Comparison of ENCODE assay signal across 8 cellular contexts in genomic region chr19:1876494-1877279, GRCh38. TPM values are rescaled to one million over a fixed set of nuclear protein-coding genes. Genes with fewer than 3 reads are reported as not detected.
DNase-seq lines count a peak whose midpoint lies in the region; ATAC-seq and TF ChIP-seq lines count a peak whose summit lies in the region.
"Not testable (repeated sequence)": the region's sequence is repeated elsewhere in the genome, so short reads cannot be mapped to it uniquely, and the experiment has no call there.

No MANE protein-coding gene starts in this region.

- peak overlapping the region; percentile 57 to 97 for H3K4me3 ChIP-seq in CD4-positive, alpha-beta memory T cell (ENCODE audit: low read length in 2 of 2)
- H3K4me3 ChIP-seq in choroid plexus epithelial cell (ENCODE audit: low read depth, low read length) (peak overlapping the region; percentile 95), right atrium auricular region (peak overlapping the region; percentile 80 to 98)

- peak overlapping the region; percentile 88 to 99 (median 97) for H3K4me3 Mint-ChIP-seq in CD4-positive, alpha-beta memory T cell
- peak overlapping the region; percentile 99 for H3K4me3 Mint-ChIP-seq in activated CD4-positive, alpha-beta memory T cell treated with anti-CD3 and anti-CD28 coated beads, Interleukin-2, amount 10 ng/mL, durations not matched to agents 7 days and 5 days
- H3K4me3 Mint-ChIP-seq in naive thymus-derived CD8-positive, alpha-beta T cell, result peak overlapping the region; percentile 85 to 99 (median 97)
- peak overlapping the region; percentile 98 to 100 for H3K4me3 Mint-ChIP-seq in stimulated activated naive CD8-positive, alpha-beta T cell treated with anti-CD3 and anti-CD28 coated beads, Interleukin-15, amount 100 ng/mL, for 72 hours

- H3K4me1 ChIP-seq in CD4-positive, alpha-beta memory T cell (ENCODE audit: insufficient read depth, low read length), result peaks cover 44% of the 10 kb centered on the region
- peaks cover 0 to 64% of the 10 kb centered on the region in 2 donors for H3K4me1 ChIP-seq in right atrium auricular region

- POLR2A ChIA-PET in CD4-positive, alpha-beta memory T cell (lab: Charles Lee; ENCODE audit: partially characterized antibody), result interaction anchor here (0.5 to 4.1 kb wide), 17 partner anchors 8 to 275 kb away, joined by 3 to 60 read pairs (median 4); partner anchors contain the start of genes ABHD17A, AP3D1 and KLF16
- POLR2A ChIA-PET in activated CD4-positive, alpha-beta memory T cell treated with anti-CD3 and anti-CD28 coated beads, Interleukin-2, amount 10 ng/mL, durations not matched to agents 7 days and 5 days (lab: Charles Lee), result interaction anchor here (0.8 to 4.2 kb wide), 9 partner anchors 9 to 218 kb away, joined by 3 to 74 read pairs (median 8); partner anchors contain the start of gene ABHD17A
- POLR2A ChIA-PET in naive thymus-derived CD8-positive, alpha-beta T cell (lab: Charles Lee), result interaction anchor here (0.5 to 3.9 kb wide), 19 partner anchors 8 to 753 kb away, joined by 3 to 37 read pairs (median 5); partner anchors contain the start of genes ABHD17A and MBD3

- peak overlapping the region; percentile 92 for H3K27ac ChIP-seq in CD4-positive, alpha-beta memory T cell (ENCODE audit: low read depth, low read length)
- peak overlapping the region; percentile 95 to 96 for H3K27ac ChIP-seq in right atrium auricular region

- peak overlapping the region; percentile 88 to 97 (median 95) for H3K27ac Mint-ChIP-seq in CD4-positive, alpha-beta memory T cell
- H3K27ac Mint-ChIP-seq in activated CD4-positive, alpha-beta memory T cell treated with anti-CD3 and anti-CD28 coated beads, Interleukin-2, amount 10 ng/mL, durations not matched to agents 7 days and 5 days, result peak overlapping the region; percentile 99
- peak overlapping the region; percentile 87 to 99 (median 97) for H3K27ac Mint-ChIP-seq in naive thymus-derived CD8-positive, alpha-beta T cell
- H3K27ac Mint-ChIP-seq in stimulated activated naive CD8-positive, alpha-beta T cell treated with anti-CD3 and anti-CD28 coated beads, Interleukin-15, amount 100 ng/mL, for 72 hours, result peak overlapping the region; percentile 90 to 100

- not testable (repeated sequence) for H3K27me3 Mint-ChIP-seq in CD4-positive, alpha-beta memory T cell; activated CD4-positive, alpha-beta memory T cell treated with anti-CD3 and anti-CD28 coated beads, Interleukin-2, amount 10 ng/mL, durations not matched to agents 7 days and 5 days; naive thymus-derived CD8-positive, alpha-beta T cell; stimulated activated naive CD8-positive, alpha-beta T cell treated with anti-CD3 and anti-CD28 coated beads, Interleukin-15, amount 100 ng/mL, for 72 hours

- peaks cover 12 to 41% (median 20%) of the 10 kb centered on the region in 4 donors for H3K4me1 Mint-ChIP-seq in CD4-positive, alpha-beta memory T cell
- H3K4me1 Mint-ChIP-seq in activated CD4-positive, alpha-beta memory T cell treated with anti-CD3 and anti-CD28 coated beads, Interleukin-2, amount 10 ng/mL, durations not matched to agents 7 days and 5 days, result peaks cover 30% of the 10 kb centered on the region
- peaks cover 13 to 39% (median 33%) of the 10 kb centered on the region in 4 donors for H3K4me1 Mint-ChIP-seq in naive thymus-derived CD8-positive, alpha-beta T cell
- peaks cover 59% of the 10 kb centered on the region for H3K4me1 Mint-ChIP-seq in stimulated activated naive CD8-positive, alpha-beta T cell treated with anti-CD3 and anti-CD28 coated beads, Interleukin-15, amount 100 ng/mL, for 72 hours

- ATAC-seq in naive thymus-derived CD8-positive, alpha-beta T cell, result peak; percentile 5 to 19
- peak; percentile 8 for ATAC-seq in stimulated activated naive CD8-positive, alpha-beta T cell treated with anti-CD3 and anti-CD28 coated beads, Interleukin-15, amount 100 ng/mL, for 72 hours

- not testable (repeated sequence) for H3K27me3 ChIP-seq in CD4-positive, alpha-beta memory T cell (ENCODE audit: insufficient read depth, low read length); right atrium auricular region

- H3K36me3 Mint-ChIP-seq in CD4-positive, alpha-beta memory T cell, result peaks cover 3 to 21% of the 10 kb centered on the region in 2 donors
- peaks cover 37% of the 10 kb centered on the region for H3K36me3 Mint-ChIP-seq in activated CD4-positive, alpha-beta memory T cell treated with anti-CD3 and anti-CD28 coated beads, Interleukin-2, amount 10 ng/mL, durations not matched to agents 7 days and 5 days (ENCODE audit: low read depth)
- H3K36me3 Mint-ChIP-seq in naive thymus-derived CD8-positive, alpha-beta T cell, result not testable (repeated sequence)

- intact Hi-C loops in CD4-positive, alpha-beta memory T cell (cut with micrococcal nuclease), result loop anchor here (1.0 kb wide), 3 partner anchors 9 to 29 kb away; partner anchors contain the start of genes ABHD17A, ADAT3 and SCAMP4

- peak; percentile 28; the same call in 1 of the 2 replicates for TF ChIP-seq CTCF in LNCAP (IDR thresholded peaks at IDR 0.05)
- peak; percentile 7 for TF ChIP-seq CTCF in choroid plexus epithelial cell (conservative IDR thresholded peaks at IDR 0.05; ENCODE audit: low read depth, low read length)
- not testable (repeated sequence) for TF ChIP-seq CTCF in right atrium auricular region (IDR thresholded peaks at IDR 0.05)

- not testable (repeated sequence) for H3K9me3 ChIP-seq in CD4-positive, alpha-beta memory T cell (ENCODE audit: control insufficient read depth in 1 of 2, low read length in 2 of 2); right atrium auricular region

- CTCF ChIA-PET in CD4-positive, alpha-beta memory T cell (lab: Charles Lee; ENCODE audit: partially characterized antibody), result interaction anchor here (0.8 to 2.9 kb wide), 4 partner anchors 8 to 18 kb away, joined by 3 to 9 read pairs (median 4); partner anchors contain the start of gene ABHD17A
- CTCF ChIA-PET in activated CD4-positive, alpha-beta memory T cell treated with anti-CD3 and anti-CD28 coated beads, Interleukin-2, amount 10 ng/mL, durations not matched to agents 7 days and 5 days (lab: Charles Lee), result interaction anchor here (0.6 to 3.3 kb wide), 6 partner anchors 11 to 223 kb away, joined by 3 to 39 read pairs (median 5); no protein-coding TSS in a partner anchor

- H3K9me3 Mint-ChIP-seq in CD4-positive, alpha-beta memory T cell; activated CD4-positive, alpha-beta memory T cell treated with anti-CD3 and anti-CD28 coated beads, Interleukin-2, amount 10 ng/mL, durations not matched to agents 7 days and 5 days; naive thymus-derived CD8-positive, alpha-beta T cell; stimulated activated naive CD8-positive, alpha-beta T cell treated with anti-CD3 and anti-CD28 coated beads, Interleukin-15, amount 100 ng/mL, for 72 hours: not testable (repeated sequence)

- DNase-seq in CD4-positive, alpha-beta memory T cell; activated CD4-positive, alpha-beta memory T cell treated with anti-CD3 and anti-CD28 coated beads, Interleukin-2, amount 10 ng/mL, durations not matched to agents 7 days and 5 days; choroid plexus epithelial cell (ENCODE audit: low read depth); right atrium auricular region (ENCODE audit: low spot score); naive thymus-derived CD8-positive, alpha-beta T cell; stimulated activated naive CD8-positive, alpha-beta T cell treated with anti-CD3 and anti-CD28 coated beads, Interleukin-15, amount 100 ng/mL, for 72 hours: not testable (repeated sequence)
- peak; percentile 2 for DNase-seq in H4 (ENCODE audit: low spot score)

- H3K36me3 ChIP-seq in CD4-positive, alpha-beta memory T cell (ENCODE audit: insufficient read depth, low read length); right atrium auricular region: not testable (repeated sequence)

RNA-seq across cellular contexts. Expression of gene ABHD17A, which starts 8.6 kb away (rescaled TPM):
- total RNA-seq in CD4-positive, alpha-beta memory T cell, result 100 to 1,000 TPM; 106 to 109 TPM
- 100 to 1,000 TPM; 138 to 204 TPM for polyA plus RNA-seq in CD4-positive, alpha-beta memory T cell
- total RNA-seq in H4 (2014; rRNA removed; shearing (Covaris generic)), result 20.2 and 40.6 TPM in 2 replicates
- total RNA-seq in activated CD4-positive, alpha-beta memory T cell treated with anti-CD3 and anti-CD28 coated beads, Interleukin-2, amount 10 ng/mL, durations not matched to agents 7 days and 5 days, result 100 to 1,000 TPM; 255 to 259 TPM
- total RNA-seq in right atrium auricular region, result 10 to 100 TPM; 92.6 to 99.5 TPM
- 100 to 1,000 TPM; 106 to 109 TPM for total RNA-seq in naive thymus-derived CD8-positive, alpha-beta T cell
- 100 to 1,000 TPM; 153 to 207 (median 155) TPM for polyA plus RNA-seq in naive thymus-derived CD8-positive, alpha-beta T cell

RNA-seq across cellular contexts. Expression of gene KLF16, which starts 13.3 kb away (rescaled TPM):
- total RNA-seq in CD4-positive, alpha-beta memory T cell, result 10 to 100 TPM; 17.9 to 19.3 TPM
- 1 to 10 TPM in 1 of 2 donors, under 1 TPM in 1; 0.39 to 1.3 TPM for polyA plus RNA-seq in CD4-positive, alpha-beta memory T cell
- total RNA-seq in H4 (2014; rRNA removed; shearing (Covaris generic)), result 1.8 and 4.6 TPM in 2 replicates
- total RNA-seq in activated CD4-positive, alpha-beta memory T cell treated with anti-CD3 and anti-CD28 coated beads, Interleukin-2, amount 10 ng/mL, durations not matched to agents 7 days and 5 days, result 10 to 100 TPM; 24.6 to 25.7 TPM
- 1 to 10 TPM; 4.4 to 5.6 TPM for total RNA-seq in right atrium auricular region
- 10 to 100 TPM; 18.5 to 19.9 TPM for total RNA-seq in naive thymus-derived CD8-positive, alpha-beta T cell
- polyA plus RNA-seq in naive thymus-derived CD8-positive, alpha-beta T cell, result under 1 TPM; 0.23 to 0.84 (median 0.36) TPM

RNA-seq across cellular contexts. Expression of gene REXO1, which starts 28.4 kb away (rescaled TPM):
- total RNA-seq in CD4-positive, alpha-beta memory T cell, result 10 to 100 TPM; 57.1 to 57.3 TPM
- polyA plus RNA-seq in CD4-positive, alpha-beta memory T cell, result 10 to 100 TPM in 1 of 2 donors, 1 to 10 TPM in 1; 1.5 to 11.9 TPM
- 2.3 and 4.2 TPM in 2 replicates for total RNA-seq in H4 (2014; rRNA removed; shearing (Covaris generic))
- total RNA-seq in activated CD4-positive, alpha-beta memory T cell treated with anti-CD3 and anti-CD28 coated beads, Interleukin-2, amount 10 ng/mL, durations not matched to agents 7 days and 5 days, result 10 to 100 TPM; 46.5 to 47.5 TPM
- total RNA-seq in right atrium auricular region, result 10 to 100 TPM in 1 of 2 donors, 1 to 10 TPM in 1; 9.6 to 12.1 TPM
- 10 to 100 TPM; 78.1 to 86.2 TPM for total RNA-seq in naive thymus-derived CD8-positive, alpha-beta T cell
- polyA plus RNA-seq in naive thymus-derived CD8-positive, alpha-beta T cell, result 1 to 10 TPM; 2.7 to 6.8 (median 3.1) TPM

RNA-seq across cellular contexts. Expression of gene ADAT3, which starts 28.5 kb away (rescaled TPM):
- 1 to 10 TPM; 3.7 to 4.9 TPM for total RNA-seq in CD4-positive, alpha-beta memory T cell
- polyA plus RNA-seq in CD4-positive, alpha-beta memory T cell, result 1 to 10 TPM; 1.4 to 3.9 TPM
- 0.93 and 1.0 TPM in 2 replicates for total RNA-seq in H4 (2014; rRNA removed; shearing (Covaris generic))
- 10 to 100 TPM; 13.3 to 15.5 TPM for total RNA-seq in activated CD4-positive, alpha-beta memory T cell treated with anti-CD3 and anti-CD28 coated beads, Interleukin-2, amount 10 ng/mL, durations not matched to agents 7 days and 5 days
- 1 to 10 TPM; 1.7 to 4.0 TPM for total RNA-seq in right atrium auricular region
- 1 to 10 TPM; 4.2 to 4.5 TPM for total RNA-seq in naive thymus-derived CD8-positive, alpha-beta T cell
- polyA plus RNA-seq in naive thymus-derived CD8-positive, alpha-beta T cell, result 1 to 10 TPM; 1.9 to 3.6 (median 3.6) TPM

RNA-seq across cellular contexts. Expression of gene SCAMP4, which starts 28.5 kb away (rescaled TPM):
- 10 to 100 TPM; 23.4 to 29.1 TPM for total RNA-seq in CD4-positive, alpha-beta memory T cell
- 10 to 100 TPM in 1 of 2 donors, 1 to 10 TPM in 1; 9.8 to 15.5 TPM for polyA plus RNA-seq in CD4-positive, alpha-beta memory T cell
- 66.3 and 68.3 TPM in 2 replicates for total RNA-seq in H4 (2014; rRNA removed; shearing (Covaris generic))
- total RNA-seq in activated CD4-positive, alpha-beta memory T cell treated with anti-CD3 and anti-CD28 coated beads, Interleukin-2, amount 10 ng/mL, durations not matched to agents 7 days and 5 days, result 10 to 100 TPM; 36.5 to 39.7 TPM
- 10 to 100 TPM; 35.0 to 42.1 TPM for total RNA-seq in right atrium auricular region
- 10 to 100 TPM; 20.7 to 23.4 TPM for total RNA-seq in naive thymus-derived CD8-positive, alpha-beta T cell
- 10 to 100 TPM; 12.1 to 15.5 (median 12.5) TPM for polyA plus RNA-seq in naive thymus-derived CD8-positive, alpha-beta T cell
